In genomic region chr12:51059086-51059485, GRCh38 we compare ENCODE assay signal across 20 cellular contexts.
"Had no signal": no experiment of that assay in that cellular context is flagged by ENCODE, and none has a peak within 500 bp of the region (broad histone marks: within the 10 kb centered on the region; RNA-seq: fewer than 3 reads in every experiment).

No MANE protein-coding gene starts in this region.

- H3K27ac Mint-ChIP-seq: activated CD4-positive, alpha-beta T cell treated with anti-CD3 and anti-CD28 coated beads, Interleukin-2, amount 10 ng/mL, durations not matched to agents 7 days and 5 days; activated naive CD4-positive, alpha-beta T cell treated with anti-CD3 and anti-CD28 coated beads, Interleukin-2, amount 50 U/mL, for 24 hours; dendritic cell treated with granulocyte-macrophage colony-stimulating factor and Interleukin-4, amounts not matched to agents 40 ng/mL and 50 ng/mL, for 4 days; T-helper 2 cell treated with Interferon-gamma antibody and Interleukin-4, amounts not matched to agents 5 μg/mL and 100 μg/mL, for 36 hours had no signal

- H3K4me1 ChIP-seq: suprapubic skin had no signal

- H3K27me3 Mint-ChIP-seq: activated CD4-positive, alpha-beta T cell treated with anti-CD3 and anti-CD28 coated beads, Interleukin-2, amount 10 ng/mL, durations not matched to agents 7 days and 5 days; activated naive CD4-positive, alpha-beta T cell treated with anti-CD3 and anti-CD28 coated beads, Interleukin-2, amount 50 U/mL, for 24 hours; activated T-helper 17 cell treated with anti-CD3 and anti-CD28 coated beads, Interleukin-2, amount 50 U/mL, for 72 hours; dendritic cell treated with granulocyte-macrophage colony-stimulating factor and Interleukin-4, amounts not matched to agents 40 ng/mL and 50 ng/mL, for 4 days; naive B cell had no signal

- H3K4me3 Mint-ChIP-seq: activated CD4-positive, alpha-beta T cell treated with anti-CD3 and anti-CD28 coated beads, Interleukin-2, amount 10 ng/mL, durations not matched to agents 7 days and 5 days; activated naive CD4-positive, alpha-beta T cell treated with anti-CD3 and anti-CD28 coated beads, Interleukin-2, amount 50 U/mL, for 24 hours; activated T-helper 17 cell treated with anti-CD3 and anti-CD28 coated beads, Interleukin-2, amount 50 U/mL, for 72 hours; dendritic cell treated with granulocyte-macrophage colony-stimulating factor and Interleukin-4, amounts not matched to agents 40 ng/mL and 50 ng/mL, for 4 days; naive B cell; T-helper 2 cell treated with Interferon-gamma antibody and Interleukin-4, amounts not matched to agents 5 μg/mL and 100 μg/mL, for 36 hours had no signal

- ATAC-seq: activated T-helper 17 cell treated with anti-CD3 and anti-CD28 coated beads, Interleukin-2, amount 50 U/mL, for 72 hours; left lobe of liver had no signal

- H3K4me3 ChIP-seq: suprapubic skin had no signal

- H3K27ac ChIP-seq: brain microvascular endothelial cell, neutrophil, suprapubic skin had no signal

- H3K9me3 Mint-ChIP-seq: activated CD4-positive, alpha-beta T cell treated with anti-CD3 and anti-CD28 coated beads, Interleukin-2, amount 10 ng/mL, durations not matched to agents 7 days and 5 days; activated naive CD4-positive, alpha-beta T cell treated with anti-CD3 and anti-CD28 coated beads, Interleukin-2, amount 50 U/mL, for 24 hours; activated T-helper 17 cell treated with anti-CD3 and anti-CD28 coated beads, Interleukin-2, amount 50 U/mL, for 72 hours; dendritic cell treated with granulocyte-macrophage colony-stimulating factor and Interleukin-4, amounts not matched to agents 40 ng/mL and 50 ng/mL, for 4 days; naive B cell; T-helper 2 cell treated with Interferon-gamma antibody and Interleukin-4, amounts not matched to agents 5 μg/mL and 100 μg/mL, for 36 hours had no signal

- DNase-seq: activated CD4-positive, alpha-beta T cell treated with anti-CD3 and anti-CD28 coated beads, Interleukin-2, amount 10 ng/mL, durations not matched to agents 7 days and 5 days; amniotic stem cell; brain microvascular endothelial cell; effector memory CD4-positive, alpha-beta T cell; mammary epithelial cell; naive B cell; posterior cingulate gyrus; retina; stimulated activated CD4-positive, alpha-beta T cell treated with anti-CD3 and anti-CD28 coated beads, Interleukin-12 subunit alpha, Interleukin-12 subunit beta, amount 100 ng/mL, for 4 hours; stimulated activated CD4-positive, alpha-beta T cell treated with anti-CD3 and anti-CD28 coated beads, Interleukin-2, amount 100 ng/mL, for 24 hours; stimulated activated naive CD4-positive, alpha-beta T cell; SW 1271; trophoblast cell had no signal

- H3K9me3 ChIP-seq: neutrophil, suprapubic skin had no signal

- H3K27me3 ChIP-seq: brain microvascular endothelial cell, neutrophil, suprapubic skin had no signal

- H3K4me1 Mint-ChIP-seq: activated naive CD4-positive, alpha-beta T cell treated with anti-CD3 and anti-CD28 coated beads, Interleukin-2, amount 50 U/mL, for 24 hours; activated T-helper 17 cell treated with anti-CD3 and anti-CD28 coated beads, Interleukin-2, amount 50 U/mL, for 72 hours; naive B cell had no signal
